Comparison of ENCODE assay signal across 27 cellular contexts in the genomic region with DNA sequence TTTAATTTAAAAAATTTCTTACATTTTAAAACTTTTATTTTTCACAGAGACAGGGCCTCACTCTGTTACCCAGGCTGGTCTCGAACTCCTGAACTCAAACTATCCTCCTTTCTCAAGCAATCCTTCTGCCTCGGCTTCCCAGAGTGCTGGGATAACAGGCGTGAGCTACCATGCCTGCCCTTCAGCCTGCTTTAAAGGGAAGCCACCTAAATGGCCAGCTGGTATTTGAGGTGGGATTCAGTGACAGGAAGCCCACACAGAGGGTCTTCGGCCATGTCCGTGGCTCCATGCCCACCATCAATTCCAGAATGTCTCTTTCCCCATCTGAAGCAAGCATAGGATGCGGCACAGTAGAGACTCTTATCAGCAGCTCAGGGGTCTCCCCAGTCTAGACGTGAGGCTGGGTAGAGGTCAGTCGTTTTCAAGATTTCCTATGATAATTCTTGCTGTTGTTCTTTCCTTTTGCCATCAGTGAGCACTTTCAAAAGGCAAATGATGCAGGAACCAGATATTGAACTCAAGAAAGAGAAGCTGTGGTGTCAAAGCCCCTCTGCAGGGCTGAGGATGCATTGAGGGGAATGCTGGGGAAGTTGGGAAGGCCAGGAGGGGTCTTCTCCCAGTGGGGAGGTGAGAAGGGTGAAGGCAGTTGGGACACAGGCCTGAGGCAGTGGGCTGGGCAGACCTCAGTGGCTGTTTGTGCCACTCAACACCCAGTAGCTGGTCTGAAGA.
"Had no signal": no experiment of that assay in that cellular context is flagged by ENCODE, and none has a peak within 500 bp of the region (broad histone marks: within the 10 kb centered on the region; RNA-seq: fewer than 3 reads in every experiment).

No MANE protein-coding gene starts in this region.

- H3K36me3 ChIP-seq: lower lobe of right lung, neural progenitor cell, ovary, right atrium auricular region, right lobe of liver, stomach, thyroid gland, transverse colon, upper lobe of right lung had no signal

- H3K4me3 ChIP-seq: lower lobe of right lung, neural progenitor cell, ovary, right atrium auricular region, right lobe of liver, skin epidermis, stomach, testis, thyroid gland, transverse colon, upper lobe of right lung had no signal

- H3K27ac Mint-ChIP-seq: naive thymus-derived CD8-positive, alpha-beta T cell; nephron; neural progenitor cell; progenitor cell of endocrine pancreas; stimulated activated naive B cell treated with anti-CD40 and anti-IgM and Interleukin-4, amounts not matched to agents 10 μg/mL and 1 μg/mL and 100 μg/mL, for 72 hours had no signal

- H3K9me3 Mint-ChIP-seq: nephron had no signal

- H3K9me3 ChIP-seq: lower lobe of right lung, ovary, right atrium auricular region, right lobe of liver, stomach, testis, thyroid gland, transverse colon, upper lobe of right lung had no signal

- DNase-seq: hippocampal formation; kidney glomerular epithelial cell; left cardiac atrium; left ventricle myocardium superior; lower lobe of right lung; mammary epithelial cell; mesenchymal stem cell; naive thymus-derived CD8-positive, alpha-beta T cell; ovary; right lobe of liver; stimulated activated CD4-positive, alpha-beta T cell treated with anti-CD3 and anti-CD28 coated beads, Interleukin-12 subunit alpha, Interleukin-12 subunit beta, amount 100 ng/mL, for 4 hours; stimulated activated CD4-positive, alpha-beta T cell treated with anti-CD3 and anti-CD28 coated beads, Interleukin-15, amount 100 ng/mL, for 24 hours; stimulated activated CD4-positive, alpha-beta T cell treated with anti-CD3 and anti-CD28 coated beads, Interleukin-2, amount 100 ng/mL, for 24 hours; stimulated activated CD4-positive, alpha-beta T cell treated with anti-CD3 and anti-CD28 coated beads, Interleukin-4, amount 100 ng/mL, for 1 hour; stimulated activated naive B cell treated with anti-CD40 and anti-IgM and Interleukin-4, amounts not matched to agents 10 μg/mL and 1 μg/mL and 100 μg/mL, for 72 hours; stimulated activated naive CD8-positive, alpha-beta T cell treated with anti-CD3 and anti-CD28 coated beads, Interleukin-15, Interleukin-2, amounts not matched to agents 100 U/mL and 50 U/mL, for 24 hours; stomach; testis; thyroid gland; transverse colon; upper lobe of right lung had no signal

- H3K4me1 ChIP-seq: lower lobe of right lung, testis, thyroid gland, transverse colon, upper lobe of right lung had no signal

- H3K4me1 Mint-ChIP-seq: naive thymus-derived CD8-positive, alpha-beta T cell; stimulated activated naive B cell treated with anti-CD40 and anti-IgM and Interleukin-4, amounts not matched to agents 10 μg/mL and 1 μg/mL and 100 μg/mL, for 72 hours had no signal

- H3K4me3 Mint-ChIP-seq: naive thymus-derived CD8-positive, alpha-beta T cell; nephron; neural progenitor cell; stimulated activated naive B cell treated with anti-CD40 and anti-IgM and Interleukin-4, amounts not matched to agents 10 μg/mL and 1 μg/mL and 100 μg/mL, for 72 hours had no signal

- ATAC-seq: left cardiac atrium; left lobe of liver; left ventricle myocardium superior; lower lobe of right lung; naive thymus-derived CD8-positive, alpha-beta T cell; right lobe of liver; stimulated activated naive B cell treated with anti-CD40 and anti-IgM and Interleukin-4, amounts not matched to agents 10 μg/mL and 1 μg/mL and 100 μg/mL, for 72 hours; stimulated activated naive CD8-positive, alpha-beta T cell treated with anti-CD3 and anti-CD28 coated beads, Interleukin-15, Interleukin-2, amounts not matched to agents 100 U/mL and 50 U/mL, for 24 hours; upper lobe of right lung had no signal

- H3K36me3 Mint-ChIP-seq: neural progenitor cell; stimulated activated naive B cell treated with anti-CD40 and anti-IgM and Interleukin-4, amounts not matched to agents 10 μg/mL and 1 μg/mL and 100 μg/mL, for 72 hours had no signal

- H3K27me3 Mint-ChIP-seq: progenitor cell of endocrine pancreas; stimulated activated naive B cell treated with anti-CD40 and anti-IgM and Interleukin-4, amounts not matched to agents 10 μg/mL and 1 μg/mL and 100 μg/mL, for 72 hours had no signal

- H3K27ac ChIP-seq: lower lobe of right lung, neural progenitor cell, ovary, right atrium auricular region, right lobe of liver, skin epidermis, stomach, testis, thyroid gland, transverse colon, upper lobe of right lung had no signal

- H3K27me3 ChIP-seq: neural progenitor cell, ovary, right atrium auricular region, right lobe of liver, stomach, testis, thyroid gland, transverse colon, upper lobe of right lung had no signal
